In genomic region chr16:87054856-87055255, GRCh38 we compare ENCODE assay signal across 9 cellular contexts.
"Had no signal": no experiment of that assay in that cellular context is flagged by ENCODE, and none has a peak within 500 bp of the region (broad histone marks: within the 10 kb centered on the region; RNA-seq: fewer than 3 reads in every experiment).

No MANE protein-coding gene starts in this region.

- H3K4me3 ChIP-seq: GM23248, HAP-1 had no signal

- H3K4me1 ChIP-seq: HAP-1 had no signal

- ATAC-seq: HCT116, HepG2 had no signal

- H3K9ac ChIP-seq: GM23248 had no signal

- H3K9me3 ChIP-seq: HAP-1 had no signal

- H3K27ac ChIP-seq: GM23248, HL-60 had no signal

- DNase-seq: GM23248, GOT3, H7, HFFc6 had no signal

- H3K36me3 ChIP-seq: HAP-1 had no signal

- H3K4me1 Mint-ChIP-seq: IgD-negative memory B cell had no signal

- H3K4me3 Mint-ChIP-seq: HFFc6, IgD-negative memory B cell had no signal

- H3K27ac Mint-ChIP-seq: HFFc6, IgD-negative memory B cell had no signal

- H3K9me3 Mint-ChIP-seq: HFFc6 had no signal

- H2AFZ ChIP-seq: GM23248 had no signal
